ENCODE assay signal across 8 cellular contexts in the genomic region with DNA sequence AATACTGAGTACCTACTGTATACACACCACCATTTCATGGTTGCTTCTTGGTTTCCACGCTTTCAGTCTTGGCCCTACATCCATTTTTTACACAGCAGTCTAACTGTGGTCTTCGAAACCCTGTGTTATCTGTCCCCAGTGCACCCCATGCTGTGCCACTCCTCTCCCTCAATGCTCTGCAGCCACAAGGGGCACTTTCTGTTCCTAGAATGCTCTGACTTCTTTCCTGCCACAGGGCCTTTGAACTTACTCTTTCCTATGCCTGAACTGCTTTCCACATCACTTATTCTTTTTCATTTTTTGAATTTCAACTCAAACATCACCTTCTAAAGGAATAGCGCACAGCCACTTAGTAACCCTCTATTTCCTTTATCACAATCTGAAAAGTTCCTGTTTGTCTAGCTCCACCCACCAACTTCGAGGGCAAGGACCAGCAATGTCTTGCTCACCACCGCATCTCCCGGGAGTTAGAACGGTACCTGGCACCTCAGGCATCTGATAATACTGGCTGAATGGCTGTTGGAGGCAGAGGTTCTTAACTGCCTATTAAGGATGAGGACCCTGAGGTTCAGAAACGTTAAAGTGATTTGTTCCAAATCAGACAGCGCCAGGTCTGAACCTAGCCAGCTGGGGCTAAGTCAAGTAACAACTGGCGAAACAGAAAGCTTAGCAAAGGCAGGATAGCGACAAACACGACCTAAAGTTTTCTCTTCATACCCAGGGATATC. TPM values are rescaled to one million over a fixed set of nuclear protein-coding genes. Genes with fewer than 3 reads are reported as not detected.
DNase-seq lines count a peak whose midpoint lies in the region; ATAC-seq and TF ChIP-seq lines count a peak whose summit lies in the region.

No MANE protein-coding gene starts in this region.

- no peak for TF ChIP-seq POLR2A in breast epithelium (IDR thresholded peaks at IDR 0.05)

- peak overlapping the region; percentile 90 to 99 (median 95) for H3K4me3 Mint-ChIP-seq in CD8-positive, alpha-beta memory T cell
- peak overlapping the region; percentile 83 for H3K4me3 Mint-ChIP-seq in stimulated activated effector memory CD8-positive, alpha-beta T cell treated with anti-CD3 and anti-CD28 coated beads, Interleukin-12 subunit alpha, Interleukin-12 subunit beta, amount 100 ng/mL, for 72 hours

- H2BK15ac ChIP-seq in mesendoderm (replicated peaks; ENCODE audit: low read depth): no peak overlapping the region

- no peaks in the 10 kb centered on the region for H3K9me3 ChIP-seq in CD8-positive, alpha-beta memory T cell (ENCODE audit: low read length)
- H3K9me3 ChIP-seq in SU-DHL-6 (ENCODE audit: insufficient read depth, low read length): no peaks in the 10 kb centered on the region
- H3K9me3 ChIP-seq in breast epithelium: no peaks in the 10 kb centered on the region

- TF ChIP-seq CTCF in SU-DHL-6 (IDR thresholded peaks at IDR 0.05; ENCODE audit: insufficient read depth, low read length, poor library complexity, severe bottlenecking) (no peak), breast epithelium (IDR thresholded peaks at IDR 0.05) (no peak)

- H3K23ac ChIP-seq in mesendoderm (ENCODE audit: low read length): no peak overlapping the region

- peak in 1 of 5 donors; percentile 6 for DNase-seq in CD8-positive, alpha-beta memory T cell
- no peak for DNase-seq in breast epithelium (ENCODE audit: low spot score in 2 of 2)
- peak; percentile 66 for DNase-seq in mesendoderm
- peak in 1 of 2 donors; percentile 53 for DNase-seq in stimulated activated effector memory CD8-positive, alpha-beta T cell treated with anti-CD3 and anti-CD28 coated beads, Interleukin-12 subunit alpha, Interleukin-12 subunit beta, amount 100 ng/mL, for 72 hours (ENCODE audit: low spot score in 2 of 2)
- DNase-seq in ureter (ENCODE audit: low spot score): no peak

- peak overlapping the region; percentile 87 to 98 (median 94) for H3K27ac Mint-ChIP-seq in CD8-positive, alpha-beta memory T cell
- peak overlapping the region; percentile 96 for H3K27ac Mint-ChIP-seq in stimulated activated effector memory CD8-positive, alpha-beta T cell treated with anti-CD3 and anti-CD28 coated beads, Interleukin-12 subunit alpha, Interleukin-12 subunit beta, amount 100 ng/mL, for 72 hours

- POLR2A ChIA-PET in CD8-positive, alpha-beta memory T cell (lab: Charles Lee): interaction anchor here (0.5 to 1.5 kb wide), 7 partner anchors 38 to 436 kb away, joined by 3 to 7 read pairs (median 4); partner anchors contain the start of genes GAB2, INTS4, KCTD21 and NARS2

- H3F3A ChIP-seq in SU-DHL-6 (ENCODE audit: insufficient read depth): no peaks in the 10 kb centered on the region

- H3K4me3 ChIP-seq in CD8-positive, alpha-beta memory T cell (ENCODE audit: low read length): peak overlapping the region; percentile 75
- H3K4me3 ChIP-seq in SU-DHL-6 (ENCODE audit: insufficient read depth, low read length, poor library complexity, severe bottlenecking): peak overlapping the region; percentile 97
- peak overlapping the region; percentile 52 to 79 (median 78) for H3K4me3 ChIP-seq in breast epithelium
- H3K4me3 ChIP-seq in mesendoderm (ENCODE audit: low read length): peak overlapping the region; percentile 85

- no peaks in the 10 kb centered on the region for H4K20me1 ChIP-seq in SU-DHL-6 (ENCODE audit: low read depth, low read length)

- H3K9ac ChIP-seq in SU-DHL-6 (ENCODE audit: low read length) (peak overlapping the region; percentile 79), mesendoderm (ENCODE audit: low read length) (peak overlapping the region; percentile 99)

- H3K27ac ChIP-seq in CD8-positive, alpha-beta memory T cell (ENCODE audit: low read depth, low read length): peak overlapping the region; percentile 79
- H3K27ac ChIP-seq in SU-DHL-6 (ENCODE audit: low read depth, low read length) (peak overlapping the region; percentile 63), breast epithelium (peak overlapping the region; percentile 82 to 83), mesendoderm (ENCODE audit: low read depth, low read length) (peak overlapping the region; percentile 13)

- peaks cover 29% of the 10 kb centered on the region for H3K79me2 ChIP-seq in SU-DHL-6 (ENCODE audit: insufficient read depth, low read length)
- H3K79me2 ChIP-seq in mesendoderm (ENCODE audit: control insufficient read depth, insufficient read depth, low read length): peaks cover 10% of the 10 kb centered on the region

- CTCF ChIA-PET in CD8-positive, alpha-beta memory T cell (lab: Charles Lee): interaction anchor here (0.9 to 1.9 kb wide), 6 partner anchors 11 to 426 kb away, joined by 3 to 8 read pairs (median 5); partner anchors contain the start of gene INTS4

- peak overlapping the region; percentile 100 for H3K56ac ChIP-seq in mesendoderm (ENCODE audit: low read length)

- peaks cover 4 to 39% (median 6%) of the 10 kb centered on the region in 3 donors for H3K36me3 Mint-ChIP-seq in CD8-positive, alpha-beta memory T cell
- peaks cover 45% of the 10 kb centered on the region for H3K36me3 Mint-ChIP-seq in stimulated activated effector memory CD8-positive, alpha-beta T cell treated with anti-CD3 and anti-CD28 coated beads, Interleukin-12 subunit alpha, Interleukin-12 subunit beta, amount 100 ng/mL, for 72 hours

- no peaks in the 10 kb centered on the region for H3K9me2 ChIP-seq in SU-DHL-6 (replicated peaks; ENCODE audit: insufficient read depth, low read length)

- H3K4me1 Mint-ChIP-seq in CD8-positive, alpha-beta memory T cell: peaks cover 36 to 46% (median 44%) of the 10 kb centered on the region in 3 donors
- peaks cover 40% of the 10 kb centered on the region for H3K4me1 Mint-ChIP-seq in stimulated activated effector memory CD8-positive, alpha-beta T cell treated with anti-CD3 and anti-CD28 coated beads, Interleukin-12 subunit alpha, Interleukin-12 subunit beta, amount 100 ng/mL, for 72 hours

- H2BK5ac ChIP-seq in mesendoderm (ENCODE audit: low read length): peak overlapping the region; percentile 92

- peaks cover 0 to 1% of the 10 kb centered on the region in 2 donors for H3K27me3 Mint-ChIP-seq in CD8-positive, alpha-beta memory T cell

- peak overlapping the region; percentile 91 for H3K18ac ChIP-seq in mesendoderm (ENCODE audit: low read length)

- peak; percentile 23 for ATAC-seq in GM19397 (IDR thresholded peaks at IDR 0.05; ENCODE audit: unreplicated experiment)
- peak; percentile 26 for ATAC-seq in HG03457 (IDR thresholded peaks at IDR 0.05; ENCODE audit: unreplicated experiment)
- ATAC-seq in stimulated activated effector memory CD8-positive, alpha-beta T cell treated with anti-CD3 and anti-CD28 coated beads, Interleukin-12 subunit alpha, Interleukin-12 subunit beta, amount 100 ng/mL, for 72 hours: peak; percentile 59

- no peak overlapping the region for H2BK120ac ChIP-seq in mesendoderm (ENCODE audit: low read depth, low read length)

- peak overlapping the region; percentile 97 for H3K4ac ChIP-seq in mesendoderm (ENCODE audit: low read depth, low read length)

- peak overlapping the region; percentile 75 for H2AFZ ChIP-seq in SU-DHL-6 (ENCODE audit: low read depth, low read length, severe bottlenecking)

- peak overlapping the region; percentile 94 for H3K4me2 ChIP-seq in SU-DHL-6 (ENCODE audit: low read depth, low read length, poor library complexity, severe bottlenecking)
- H3K4me2 ChIP-seq in mesendoderm (ENCODE audit: low read length): peak overlapping the region; percentile 91

- H2AK5ac ChIP-seq in mesendoderm (ENCODE audit: low read length): peak overlapping the region; percentile 99

- WGBS in mesendoderm (ENCODE audit: extremely low coverage, insufficient coverage, low lambda C conversion rate): no CpG with 5 or more reads among the region's 12 CpGs

- H3K4me1 ChIP-seq in CD8-positive, alpha-beta memory T cell (ENCODE audit: insufficient read depth, low read length): peaks cover 11% of the 10 kb centered on the region
- peaks cover 0 to 2% of the 10 kb centered on the region in 2 donors for H3K4me1 ChIP-seq in breast epithelium
- peaks cover 4% of the 10 kb centered on the region for H3K4me1 ChIP-seq in mesendoderm (ENCODE audit: control insufficient read depth, low read depth, low read length)

- H3K36me3 ChIP-seq in CD8-positive, alpha-beta memory T cell (ENCODE audit: insufficient read depth, low read length): no peaks in the 10 kb centered on the region
- no peaks in the 10 kb centered on the region for H3K36me3 ChIP-seq in SU-DHL-6 (ENCODE audit: low read length)
- H3K36me3 ChIP-seq in breast epithelium: no peaks in the 10 kb centered on the region
- H3K36me3 ChIP-seq in mesendoderm (ENCODE audit: control insufficient read depth, insufficient read depth, low read length): no peaks in the 10 kb centered on the region

- peak overlapping the region; percentile 99 for H4K5ac ChIP-seq in mesendoderm (ENCODE audit: low read length)

- peaks cover 9% of the 10 kb centered on the region for H3K79me1 ChIP-seq in mesendoderm (ENCODE audit: low read length)

- intact Hi-C loops in breast epithelium (cut with DNase I; ENCODE audit: low total_unique reads): no loop called here

- H4K8ac ChIP-seq in mesendoderm (ENCODE audit: low read depth, low read length): peak overlapping the region; percentile 87

- H3K9me3 Mint-ChIP-seq in CD8-positive, alpha-beta memory T cell: no peaks in the 10 kb centered on the region
- no peaks in the 10 kb centered on the region for H3K9me3 Mint-ChIP-seq in stimulated activated effector memory CD8-positive, alpha-beta T cell treated with anti-CD3 and anti-CD28 coated beads, Interleukin-12 subunit alpha, Interleukin-12 subunit beta, amount 100 ng/mL, for 72 hours

- H3K27me3 ChIP-seq in CD8-positive, alpha-beta memory T cell (ENCODE audit: insufficient read depth, low read length, poor library complexity, severe bottlenecking): no peaks in the 10 kb centered on the region
- H3K27me3 ChIP-seq in SU-DHL-6 (ENCODE audit: low read length) (no peaks in the 10 kb centered on the region), breast epithelium (no peaks in the 10 kb centered on the region), mesendoderm (ENCODE audit: insufficient read depth, low read length, poor library complexity) (no peaks in the 10 kb centered on the region)

RNA-seq across cellular contexts. Expression of gene ALG8, which starts 0.6 kb away (rescaled TPM):
- 10 to 100 TPM; 43.4 to 46.9 TPM for total RNA-seq in CD8-positive, alpha-beta memory T cell
- 48.9 TPM for polyA plus RNA-seq in CD8-positive, alpha-beta memory T cell
- 10 to 100 TPM; 25.9 to 46.8 (median 36.7) TPM for total RNA-seq in breast epithelium
- polyA plus RNA-seq in mesendoderm (2013, experiment 1 of 2): 90.9 TPM
- 84.1 TPM for polyA plus RNA-seq in mesendoderm (2013, experiment 2 of 2)
- total RNA-seq in ureter: 53.1 TPM

RNA-seq across cellular contexts. Expression of gene KCTD21, which starts 49.6 kb away (rescaled TPM):
- 1 to 10 TPM; 4.6 to 4.9 TPM for total RNA-seq in CD8-positive, alpha-beta memory T cell
- polyA plus RNA-seq in CD8-positive, alpha-beta memory T cell: 3.3 TPM
- total RNA-seq in breast epithelium (10 to 100 TPM in 1 of 3 donors, 1 to 10 TPM in 2; 8.5 to 13.1 (median 8.8) TPM), ureter (6.7 TPM)
- polyA plus RNA-seq in mesendoderm (2013, experiment 1 of 2): 0.97 TPM
- 1.0 TPM for polyA plus RNA-seq in mesendoderm (2013, experiment 2 of 2)

RNA-seq across cellular contexts. Expression of gene USP35, which starts 49.9 kb away (rescaled TPM):
- total RNA-seq in CD8-positive, alpha-beta memory T cell: 1 to 10 TPM; 4.4 TPM
- polyA plus RNA-seq in CD8-positive, alpha-beta memory T cell: 1.1 TPM
- total RNA-seq in breast epithelium (10 to 100 TPM in 2 of 3 donors, 1 to 10 TPM in 1; 5.1 to 16.1 (median 11.3) TPM), ureter (10.0 TPM)
- 1.7 TPM for polyA plus RNA-seq in mesendoderm (2013, experiment 1 of 2)
- 1.6 TPM for polyA plus RNA-seq in mesendoderm (2013, experiment 2 of 2)

RNA-seq across cellular contexts. Expression of gene NDUFC2, which starts 59.2 kb away (rescaled TPM):
- 100 to 1,000 TPM; 202 to 220 TPM for total RNA-seq in CD8-positive, alpha-beta memory T cell
- 189 TPM for polyA plus RNA-seq in CD8-positive, alpha-beta memory T cell
- total RNA-seq in breast epithelium: 100 to 1,000 TPM; 101 to 105 (median 103) TPM
- polyA plus RNA-seq in mesendoderm (2013, experiment 1 of 2): 307 TPM
- polyA plus RNA-seq in mesendoderm (2013, experiment 2 of 2): 298 TPM
- total RNA-seq in ureter: 146 TPM

Comparison
In these comparisons a context has a peak if more than half of its experiments do, and no peak if none do; other contexts are left out.
1. H3K27ac ChIP-seq: peak in every context shown above with its lines; median percentile 82 in breast epithelium; 79 in CD8-positive, alpha-beta memory T cell; 63 in SU-DHL-6; 13 in mesendoderm.